ENCODE assay signal across 8 cellular contexts in the genomic region with DNA sequence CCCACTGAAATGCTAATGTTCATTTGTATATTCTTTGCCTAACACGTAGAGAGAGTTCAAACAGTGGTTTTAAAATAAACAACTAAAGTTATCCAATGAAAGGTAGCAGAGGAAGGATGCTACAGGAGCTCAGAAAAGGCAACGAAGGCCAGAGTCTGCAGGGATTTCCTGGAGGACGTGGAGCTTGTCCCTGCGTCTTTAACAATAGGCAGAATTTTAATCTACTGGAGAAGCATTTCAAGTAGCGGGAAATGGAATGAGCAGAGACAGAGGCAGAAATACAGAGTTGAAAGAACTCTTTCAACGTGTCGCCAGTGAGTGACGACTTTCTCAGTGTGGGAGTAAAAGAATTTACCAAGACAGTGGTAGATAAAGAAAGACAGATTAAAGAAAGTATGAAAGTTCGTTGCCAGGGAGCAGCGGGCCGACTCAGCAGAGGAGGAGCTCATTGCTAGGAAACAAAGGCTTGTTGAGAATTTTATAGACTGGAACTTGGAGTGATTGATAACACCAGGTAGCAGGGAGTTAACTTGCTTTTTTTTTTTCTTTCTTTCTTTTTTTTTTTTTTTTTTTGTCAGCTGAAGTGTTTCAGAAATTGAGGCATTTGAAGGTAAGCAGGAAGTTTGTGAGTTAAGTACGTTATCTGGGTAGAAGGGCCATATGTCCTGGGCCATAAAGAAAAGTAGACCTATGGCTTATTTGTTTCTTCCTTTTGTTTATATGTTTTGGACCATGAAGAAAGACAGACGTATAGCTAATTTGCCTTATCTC. TPM values are rescaled to one million over a fixed set of nuclear protein-coding genes. Genes with fewer than 3 reads are reported as not detected.
DNase-seq lines count a peak whose midpoint lies in the region; ATAC-seq lines count a peak whose summit lies in the region.

No MANE protein-coding gene starts in this region.

- peak overlapping the region; percentile 98 for H3K4me3 Mint-ChIP-seq in T-helper 1 cell treated with Interleukin-12 subunit alpha and Interleukin-12 subunit beta and Interleukin-4 antibody, amounts not matched to agents 30 μg/mL and 1 μg/mL, for 36 hours

- peak; percentile 11 for ATAC-seq in GM21515 (IDR thresholded peaks at IDR 0.05; ENCODE audit: unreplicated experiment)

- H3K27ac ChIP-seq in HUES64 (ENCODE audit: low read depth, low read length), result peak overlapping the region; percentile 29

- H3K9me3 ChIP-seq in HUES64 (ENCODE audit: insufficient read depth, low read depth, low read length), result no peaks in the 10 kb centered on the region

- peak; percentile 75 for DNase-seq in DMS79 (lab: John Stamatoyannopoulos, UW)
- DNase-seq in cerebellar cortex (ENCODE audit: low spot score), result peak; percentile 3
- DNase-seq in kidney glomerular epithelial cell (lab: John Stamatoyannopoulos, UW), result peak; percentile 92
- peak; percentile 35 for DNase-seq in stimulated activated CD4-positive, alpha-beta T cell treated with anti-CD3 and anti-CD28 coated beads, Interleukin-1b, Interleukin-23, amount 100 ng/mL, for 48 hours
- no peak for DNase-seq in NCI-H1694 (lab: John Stamatoyannopoulos, UW)

- peaks cover 16% of the 10 kb centered on the region; the same call in 1 of the 2 replicates for H3K4me1 ChIP-seq in HUES64 (ENCODE audit: insufficient read depth, low read length)

- H3K4me3 ChIP-seq in HUES64 (ENCODE audit: low read length), result peak overlapping the region; percentile 86

- no peaks in the 10 kb centered on the region for H3K36me3 ChIP-seq in HUES64 (ENCODE audit: insufficient read depth, low read length)

- H3K4me1 Mint-ChIP-seq in T-helper 1 cell treated with Interleukin-12 subunit alpha and Interleukin-12 subunit beta and Interleukin-4 antibody, amounts not matched to agents 30 μg/mL and 1 μg/mL, for 36 hours (ENCODE audit: low read depth), result peaks cover 28% of the 10 kb centered on the region

- H3K9me3 Mint-ChIP-seq in T-helper 1 cell treated with Interleukin-12 subunit alpha and Interleukin-12 subunit beta and Interleukin-4 antibody, amounts not matched to agents 30 μg/mL and 1 μg/mL, for 36 hours, result no peaks in the 10 kb centered on the region

- 29% methylated on average over 11 of the region's 13 CpGs for WGBS in HUES64

- H3K9ac ChIP-seq in HUES64 (ENCODE audit: low read depth, low read length), result peak overlapping the region; percentile 70; the same call in 1 of the 2 replicates

- H3K27me3 Mint-ChIP-seq in T-helper 1 cell treated with Interleukin-12 subunit alpha and Interleukin-12 subunit beta and Interleukin-4 antibody, amounts not matched to agents 30 μg/mL and 1 μg/mL, for 36 hours (ENCODE audit: low read depth), result no peaks in the 10 kb centered on the region

- no peaks in the 10 kb centered on the region for H3K27me3 ChIP-seq in HUES64 (ENCODE audit: insufficient read depth, low read length)

- H3K36me3 Mint-ChIP-seq in T-helper 1 cell treated with Interleukin-12 subunit alpha and Interleukin-12 subunit beta and Interleukin-4 antibody, amounts not matched to agents 30 μg/mL and 1 μg/mL, for 36 hours (ENCODE audit: low read depth), result no peaks in the 10 kb centered on the region

- H3K27ac Mint-ChIP-seq in T-helper 1 cell treated with Interleukin-12 subunit alpha and Interleukin-12 subunit beta and Interleukin-4 antibody, amounts not matched to agents 30 μg/mL and 1 μg/mL, for 36 hours, result peak overlapping the region; percentile 94

RNA-seq across cellular contexts. Expression of a gene that starts 0.6 kb away (rescaled TPM):
- polyA plus RNA-seq in HUES64 (2013, experiment 1 of 2), result 20.1 TPM
- polyA plus RNA-seq in HUES64 (2013, experiment 2 of 2), result 24.1 TPM

RNA-seq across cellular contexts. Expression of a gene that starts 29.9 kb away (rescaled TPM):
- polyA plus RNA-seq in HUES64 (2013, experiment 1 of 2), result 130 TPM
- polyA plus RNA-seq in HUES64 (2013, experiment 2 of 2), result 124 TPM
